ENCODE assay signal across 26 cellular contexts in genomic region chr20:55242853-55243252, GRCh38.
"Had no signal": no experiment of that assay in that cellular context is flagged by ENCODE, and none has a peak within 500 bp of the region (broad histone marks: within the 10 kb centered on the region; RNA-seq: fewer than 3 reads in every experiment).

No MANE protein-coding gene starts in this region.

- H3K27ac ChIP-seq: colonic mucosa, coronary artery, dorsolateral prefrontal cortex, epithelial cell of prostate, esophagus muscularis mucosa, foreskin keratinocyte, gastroesophageal sphincter had no signal

- H3K27me3 ChIP-seq: colonic mucosa, esophagus muscularis mucosa, esophagus squamous epithelium, foreskin keratinocyte, gastrocnemius medialis, gastroesophageal sphincter had no signal

- H3K4me1 ChIP-seq: colonic mucosa, esophagus muscularis mucosa, esophagus squamous epithelium, foreskin keratinocyte, gastrocnemius medialis, gastroesophageal sphincter had no signal

- DNase-seq: colonic mucosa; cortex of kidney; dermis blood vessel endothelial cell; dorsolateral prefrontal cortex; effector CD4-positive, alpha-beta T cell; effector CD8-positive, alpha-beta T cell; effector memory CD4-positive, alpha-beta T cell; effector memory CD8-positive, alpha-beta T cell; endodermal cell; erythroblast; esophagus squamous epithelium; foreskin fibroblast; foreskin keratinocyte; foreskin melanocyte; gastrocnemius medialis; glutamatergic neuron; head of caudate nucleus had no signal

- FAIRE-seq: colon, endometrium, endothelial cell of umbilical vein, frontal cortex had no signal

- H3K4me3 ChIP-seq: colonic mucosa, coronary artery, dorsolateral prefrontal cortex, esophagus muscularis mucosa, esophagus squamous epithelium, gastrocnemius medialis, gastroesophageal sphincter had no signal

- H3K36me3 ChIP-seq: colonic mucosa, esophagus muscularis mucosa, esophagus squamous epithelium, gastrocnemius medialis, gastroesophageal sphincter had no signal

- ATAC-seq: effector memory CD8-positive, alpha-beta T cell; esophagus mucosa; foreskin keratinocyte; gastroesophageal sphincter had no signal

- H3K9me3 ChIP-seq: colonic mucosa, esophagus muscularis mucosa, esophagus squamous epithelium, gastrocnemius medialis, gastroesophageal sphincter had no signal
